In the genomic region with DNA sequence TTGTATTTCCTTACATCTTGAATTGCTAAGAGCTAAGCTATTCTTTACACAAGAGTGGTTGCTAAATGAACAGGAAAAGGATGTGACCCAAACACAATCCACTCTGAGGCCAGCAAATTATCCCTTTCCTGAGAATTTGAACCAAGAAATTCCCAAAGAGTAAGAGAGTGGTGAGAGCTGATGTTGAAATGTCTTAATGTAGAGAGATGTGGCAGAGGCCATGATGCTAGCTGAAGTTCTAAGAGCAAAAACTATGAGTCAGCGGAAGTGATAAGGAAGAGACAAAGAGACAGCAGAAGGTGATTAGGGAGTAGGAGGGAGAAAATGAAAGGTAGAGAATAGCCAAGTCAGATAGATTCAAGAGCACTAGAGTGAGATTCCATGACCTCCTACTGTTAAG, we compare ENCODE assay signal across 1 cellular context.
TF ChIP-seq lines count a peak whose summit lies in the region.

No MANE protein-coding gene starts in this region.

TF ChIP-seq in K562, 482 proteins besides CTCF, POLR2A, EP300 and RAD21 (continued from another document):
- TF ChIP-seq, protein P1, sequence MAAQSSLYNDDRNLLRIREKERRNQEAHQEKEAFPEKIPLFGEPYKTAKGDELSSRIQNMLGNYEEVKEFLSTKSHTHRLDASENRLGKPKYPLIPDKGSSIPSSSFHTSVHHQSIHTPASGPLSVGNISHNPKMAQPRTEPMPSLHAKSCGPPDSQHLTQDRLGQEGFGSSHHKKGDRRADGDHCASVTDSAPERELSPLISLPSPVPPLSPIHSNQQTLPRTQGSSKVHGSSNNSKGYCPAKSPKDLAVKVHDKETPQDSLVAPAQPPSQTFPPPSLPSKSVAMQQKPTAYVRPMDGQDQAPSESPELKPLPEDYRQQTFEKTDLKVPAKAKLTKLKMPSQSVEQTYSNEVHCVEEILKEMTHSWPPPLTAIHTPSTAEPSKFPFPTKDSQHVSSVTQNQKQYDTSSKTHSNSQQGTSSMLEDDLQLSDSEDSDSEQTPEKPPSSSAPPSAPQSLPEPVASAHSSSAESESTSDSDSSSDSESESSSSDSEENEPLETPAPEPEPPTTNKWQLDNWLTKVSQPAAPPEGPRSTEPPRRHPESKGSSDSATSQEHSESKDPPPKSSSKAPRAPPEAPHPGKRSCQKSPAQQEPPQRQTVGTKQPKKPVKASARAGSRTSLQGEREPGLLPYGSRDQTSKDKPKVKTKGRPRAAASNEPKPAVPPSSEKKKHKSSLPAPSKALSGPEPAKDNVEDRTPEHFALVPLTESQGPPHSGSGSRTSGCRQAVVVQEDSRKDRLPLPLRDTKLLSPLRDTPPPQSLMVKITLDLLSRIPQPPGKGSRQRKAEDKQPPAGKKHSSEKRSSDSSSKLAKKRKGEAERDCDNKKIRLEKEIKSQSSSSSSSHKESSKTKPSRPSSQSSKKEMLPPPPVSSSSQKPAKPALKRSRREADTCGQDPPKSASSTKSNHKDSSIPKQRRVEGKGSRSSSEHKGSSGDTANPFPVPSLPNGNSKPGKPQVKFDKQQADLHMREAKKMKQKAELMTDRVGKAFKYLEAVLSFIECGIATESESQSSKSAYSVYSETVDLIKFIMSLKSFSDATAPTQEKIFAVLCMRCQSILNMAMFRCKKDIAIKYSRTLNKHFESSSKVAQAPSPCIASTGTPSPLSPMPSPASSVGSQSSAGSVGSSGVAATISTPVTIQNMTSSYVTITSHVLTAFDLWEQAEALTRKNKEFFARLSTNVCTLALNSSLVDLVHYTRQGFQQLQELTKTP (IDR thresholded peaks at IDR 0.05; ENCODE audit: low read depth in 1 of 2, partially characterized antibody in 2 of 2) = no peak
- TF ChIP-seq CCAR2 (IDR thresholded peaks at IDR 0.05; ENCODE audit: low read depth, low read length) = no peak
